In genomic region chr20:47350691-47351545, GRCh38 we compare ENCODE assay signal across 10 cellular contexts. TPM values are rescaled to one million over a fixed set of nuclear protein-coding genes. Genes with fewer than 3 reads are reported as not detected.
DNase-seq lines count a peak whose midpoint lies in the region; ATAC-seq, FAIRE-seq and TF ChIP-seq lines count a peak whose summit lies in the region.
"Had no signal": no experiment of that assay in that cellular context is flagged by ENCODE, and none has a peak within 500 bp of the region (broad histone marks: within the 10 kb centered on the region; RNA-seq: fewer than 3 reads in every experiment).

No MANE protein-coding gene starts in this region.

- H3K4me3 Mint-ChIP-seq in activated naive CD8-positive, alpha-beta T cell treated with anti-CD3 and anti-CD28 coated beads, Interleukin-2, amount 10 ng/mL, durations not matched to agents 7 days and 5 days, result no peak overlapping the region
- H3K4me3 Mint-ChIP-seq in stimulated activated naive B cell treated with anti-CD40 and anti-IgM and Interleukin-4, amounts not matched to agents 10 μg/mL and 1 μg/mL and 100 μg/mL, for 72 hours, result no peak overlapping the region
- H3K4me3 Mint-ChIP-seq: brain had no signal

- no peaks in the 10 kb centered on the region for H3K9me3 ChIP-seq in HUES6 (ENCODE audit: control insufficient read depth, insufficient read depth, low read depth, low read length)
- no peaks in the 10 kb centered on the region for H3K9me3 ChIP-seq in keratinocyte (ENCODE audit: control insufficient read depth, low read depth, low read length)

- no peaks in the 10 kb centered on the region for H3K27me3 Mint-ChIP-seq in activated naive CD8-positive, alpha-beta T cell treated with anti-CD3 and anti-CD28 coated beads, Interleukin-2, amount 10 ng/mL, durations not matched to agents 7 days and 5 days
- no peaks in the 10 kb centered on the region for H3K27me3 Mint-ChIP-seq in stimulated activated naive B cell treated with anti-CD40 and anti-IgM and Interleukin-4, amounts not matched to agents 10 μg/mL and 1 μg/mL and 100 μg/mL, for 72 hours
- H3K27me3 Mint-ChIP-seq: brain had no signal

- ATAC-seq in activated naive CD8-positive, alpha-beta T cell treated with anti-CD3 and anti-CD28 coated beads, Interleukin-2, amount 10 ng/mL, durations not matched to agents 7 days and 5 days (ENCODE audit: low read depth), result no peak
- ATAC-seq in stimulated activated naive B cell treated with anti-CD40 and anti-IgM and Interleukin-4, amounts not matched to agents 10 μg/mL and 1 μg/mL and 100 μg/mL, for 72 hours (replicated peaks), result no peak
- no peak for ATAC-seq in HG03439 (IDR thresholded peaks at IDR 0.05; ENCODE audit: unreplicated experiment)

- H3K9me3 Mint-ChIP-seq in activated naive CD8-positive, alpha-beta T cell treated with anti-CD3 and anti-CD28 coated beads, Interleukin-2, amount 10 ng/mL, durations not matched to agents 7 days and 5 days, result no peaks in the 10 kb centered on the region
- H3K9me3 Mint-ChIP-seq in stimulated activated naive B cell treated with anti-CD40 and anti-IgM and Interleukin-4, amounts not matched to agents 10 μg/mL and 1 μg/mL and 100 μg/mL, for 72 hours, result no peaks in the 10 kb centered on the region
- H3K9me3 Mint-ChIP-seq: brain had no signal

- peak overlapping the region; percentile 54; the same call in 1 of the 2 replicates for H3K4me3 ChIP-seq in HUES6 (ENCODE audit: low read depth, low read length)
- H3K4me3 ChIP-seq in keratinocyte (ENCODE audit: control insufficient read depth in 2 of 3, extremely low read depth in 1 of 3, insufficient read depth in 2 of 3, low read depth in 1 of 3, low read length in 3 of 3), result peak overlapping the region; percentile 36 to 71 (median 66)

- H3K36me3 ChIP-seq in HUES6 (ENCODE audit: control insufficient read depth, insufficient read depth, low read length) (peaks cover 40% of the 10 kb centered on the region), keratinocyte (ENCODE audit: control insufficient read depth in 2 of 2, extremely low read depth in 1 of 2, insufficient read depth in 2 of 2, low read length in 2 of 2) (peaks cover 10 to 14% of the 10 kb centered on the region in 2 experiments)

- H3K36me3 Mint-ChIP-seq in activated naive CD8-positive, alpha-beta T cell treated with anti-CD3 and anti-CD28 coated beads, Interleukin-2, amount 10 ng/mL, durations not matched to agents 7 days and 5 days, result peaks cover 38% of the 10 kb centered on the region
- peaks cover 18 to 30% of the 10 kb centered on the region in 2 donors for H3K36me3 Mint-ChIP-seq in stimulated activated naive B cell treated with anti-CD40 and anti-IgM and Interleukin-4, amounts not matched to agents 10 μg/mL and 1 μg/mL and 100 μg/mL, for 72 hours

- H3K4me1 ChIP-seq in HUES6 (ENCODE audit: control insufficient read depth, insufficient read depth, low read length) (peaks cover 98% of the 10 kb centered on the region), keratinocyte (ENCODE audit: control insufficient read depth, extremely low read depth, insufficient read depth, low read length) (peaks cover 79% of the 10 kb centered on the region)

- no peak for FAIRE-seq in keratinocyte (lab: Jason Lieb, UNC)

- peak overlapping the region; percentile 76 for H3K27ac Mint-ChIP-seq in activated naive CD8-positive, alpha-beta T cell treated with anti-CD3 and anti-CD28 coated beads, Interleukin-2, amount 10 ng/mL, durations not matched to agents 7 days and 5 days
- H3K27ac Mint-ChIP-seq in stimulated activated naive B cell treated with anti-CD40 and anti-IgM and Interleukin-4, amounts not matched to agents 10 μg/mL and 1 μg/mL and 100 μg/mL, for 72 hours, result peak overlapping the region; percentile 20
- H3K27ac Mint-ChIP-seq: brain had no signal

- H3K27me3 ChIP-seq in HUES6 (ENCODE audit: control insufficient read depth, insufficient read depth, low read length) (no peaks in the 10 kb centered on the region), keratinocyte (ENCODE audit: control insufficient read depth, extremely low read depth, insufficient read depth, low read length) (no peaks in the 10 kb centered on the region)

- peaks cover 100% of the 10 kb centered on the region for H3K79me2 ChIP-seq in keratinocyte (ENCODE audit: control insufficient read depth, insufficient read depth, low read length)

- H3K9ac ChIP-seq in HUES6 (ENCODE audit: low read length), result peak overlapping the region; percentile 25
- H3K9ac ChIP-seq in keratinocyte (ENCODE audit: control insufficient read depth, extremely low read depth, insufficient read depth, low read length), result peak overlapping the region; percentile 86

- no peak for TF ChIP-seq CTCF in keratinocyte (optimal IDR thresholded peaks at IDR 0.05 in 1 of 3, IDR thresholded peaks at IDR 0.05 in 1 of 3, conservative IDR thresholded peaks at IDR 0.05 in 1 of 3; ENCODE audit: extremely low read depth in 1 of 3, insufficient read depth in 2 of 3, low read length in 3 of 3)

- H4K20me1 ChIP-seq in keratinocyte (ENCODE audit: control insufficient read depth, extremely low read depth, insufficient read depth, low read length), result no peaks in the 10 kb centered on the region

- no peaks in the 10 kb centered on the region for H3K9me1 ChIP-seq in keratinocyte (ENCODE audit: control insufficient read depth, extremely low read depth, insufficient read depth, low read length)

- H2AFZ ChIP-seq in keratinocyte (ENCODE audit: control insufficient read depth, low read length), result no peak overlapping the region

- H3K27ac ChIP-seq in HUES6 (ENCODE audit: low read depth, low read length), result peak overlapping the region; percentile 95
- H3K27ac ChIP-seq in keratinocyte (ENCODE audit: control insufficient read depth, insufficient read depth, low read length), result peak overlapping the region; percentile 99

- H3K4me2 ChIP-seq in keratinocyte (ENCODE audit: control insufficient read depth, extremely low read depth, insufficient read depth, low read depth, low read length), result peak overlapping the region; percentile 84

- DNase-seq in activated naive CD8-positive, alpha-beta T cell treated with anti-CD3 and anti-CD28 coated beads, Interleukin-2, amount 10 ng/mL, durations not matched to agents 7 days and 5 days, result no peak
- DNase-seq in keratinocyte (ENCODE audit: low read depth, low spot score), result no peak
- no peak for DNase-seq in stimulated activated naive B cell treated with anti-CD40 and anti-IgM and Interleukin-4, amounts not matched to agents 10 μg/mL and 1 μg/mL and 100 μg/mL, for 72 hours
- no peak for DNase-seq in dedifferentiated amniotic fluid mesenchymal stem cell (ENCODE audit: extremely low spot score)
- no peak for DNase-seq in iPS-NIHi7 (ENCODE audit: extremely low spot score)
- DNase-seq in NK-92 treated with Interleukin-12 subunit alpha and Interleukin-12 subunit beta, amount 100 ng/mL, for 24 hours (lab: John Stamatoyannopoulos, UW), result no peak
- DNase-seq: NCI-H1417 treated with DMSO at 0.1 percent for 48 hours had no signal

- POLR2A ChIA-PET in activated naive CD8-positive, alpha-beta T cell treated with anti-CD3 and anti-CD28 coated beads, Interleukin-2, amount 10 ng/mL, durations not matched to agents 7 days and 5 days (lab: Charles Lee), result interaction anchor here (1.2 to 1.5 kb wide), 2 partner anchors 8 to 30 kb away, joined by 4 to 5 read pairs; no protein-coding TSS in a partner anchor

- dilution Hi-C loops in keratinocyte (cut with MboI; ENCODE audit: extremely low pct_ligation_motif_present, low sequenced_read_pairs), result no loop called here

- peaks cover 41% of the 10 kb centered on the region for H3K4me1 Mint-ChIP-seq in activated naive CD8-positive, alpha-beta T cell treated with anti-CD3 and anti-CD28 coated beads, Interleukin-2, amount 10 ng/mL, durations not matched to agents 7 days and 5 days
- H3K4me1 Mint-ChIP-seq in stimulated activated naive B cell treated with anti-CD40 and anti-IgM and Interleukin-4, amounts not matched to agents 10 μg/mL and 1 μg/mL and 100 μg/mL, for 72 hours, result peaks cover 0 to 45% of the 10 kb centered on the region in 2 donors
- H3K4me1 Mint-ChIP-seq: brain had no signal

RNA-seq across cellular contexts. Expression of gene ZMYND8, which starts 5.6 kb away (rescaled TPM):
- 10 to 100 TPM; 51.0 to 51.5 TPM for total RNA-seq in activated naive CD8-positive, alpha-beta T cell treated with anti-CD3 and anti-CD28 coated beads, Interleukin-2, amount 10 ng/mL, durations not matched to agents 7 days and 5 days
- polyA plus RNA-seq in keratinocyte, result 30.0 to 42.6 TPM (median 39.8 TPM) in 3 replicates
- 49.3 TPM for polyA plus RNA-seq in keratinocyte (2011; ENCODE audit: low read depth)
- 21.6 and 26.9 TPM in 2 replicates for polyA plus RNA-seq in keratinocyte (2011; cell fraction: cytosol; rRNA removed)
- 95.0 and 95.8 TPM in 2 replicates for polyA plus RNA-seq in keratinocyte (2011; cell fraction: nucleus; rRNA removed)
- polyA plus RNA-seq in keratinocyte (2012; ENCODE audit: low replicate concordance), result 34.7 and 37.8 TPM in 2 replicates
- polyA minus RNA-seq in keratinocyte, result 40.3 to 48.9 TPM (median 40.8 TPM) in 3 replicates
- 21.7 TPM for polyA minus RNA-seq in keratinocyte (2011; cell fraction: cytosol; rRNA and poly(A)+ RNA removed)
- polyA minus RNA-seq in keratinocyte (2011; cell fraction: nucleus; rRNA and poly(A)+ RNA removed), result 51.6 and 102 TPM in 2 replicates
